ENCODE assay signal across 16 cellular contexts in the genomic region with DNA sequence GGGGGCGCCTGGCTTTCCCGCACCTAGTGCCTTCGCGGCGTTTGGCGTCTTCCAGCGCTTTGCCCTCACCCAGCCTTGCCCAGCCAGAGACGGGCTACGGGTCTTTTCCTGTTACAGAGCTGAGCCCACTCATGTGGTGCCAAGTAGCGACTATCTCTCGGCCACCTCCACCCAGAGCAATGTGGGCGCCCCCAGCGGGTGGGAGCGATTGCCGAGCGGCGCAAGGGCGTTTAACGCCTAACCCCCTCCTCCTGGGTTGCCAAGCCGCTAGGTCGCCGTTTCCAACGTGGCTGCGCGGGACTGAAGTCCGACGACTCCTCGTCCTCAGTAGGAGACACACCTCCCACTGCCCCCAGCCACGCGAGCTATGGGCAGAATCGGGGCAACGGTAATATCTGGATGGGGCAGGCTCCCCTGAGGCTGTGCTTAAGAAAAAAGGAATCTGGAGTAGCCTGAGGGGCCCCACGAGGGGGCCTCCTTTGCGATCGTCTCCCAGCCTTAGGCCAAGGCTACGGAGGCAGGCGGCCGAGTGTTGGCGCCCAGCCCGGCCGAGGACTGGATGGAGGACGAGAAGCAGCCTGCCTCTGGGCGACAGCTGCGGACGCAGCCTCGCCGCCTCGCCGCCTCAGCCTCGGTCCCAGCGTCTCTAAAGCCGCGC. TPM values are rescaled to one million over a fixed set of nuclear protein-coding genes. Genes with fewer than 3 reads are reported as not detected.
DNase-seq lines count a peak whose midpoint lies in the region; ATAC-seq and TF ChIP-seq lines count a peak whose summit lies in the region.
"Had no signal": no experiment of that assay in that cellular context is flagged by ENCODE, and none has a peak within 500 bp of the region (broad histone marks: within the 10 kb centered on the region; RNA-seq: fewer than 3 reads in every experiment).

No MANE protein-coding gene starts in this region.

- H3K27me3 ChIP-seq in adrenal gland (peaks cover 81% of the 10 kb centered on the region), smooth muscle cell (ENCODE audit: low read depth) (peaks cover 100% of the 10 kb centered on the region)

- no peaks in the 10 kb centered on the region for H4K20me1 ChIP-seq in smooth muscle cell (ENCODE audit: low read depth)

- no peaks in the 10 kb centered on the region for H3K36me3 ChIP-seq in adrenal gland (replicated peaks in 1 of 2)
- no peaks in the 10 kb centered on the region for H3K36me3 ChIP-seq in smooth muscle cell (ENCODE audit: low read depth)

- no peak for TF ChIP-seq CTCF in adrenal gland (IDR thresholded peaks at IDR 0.05)
- no peak for TF ChIP-seq CTCF in smooth muscle cell (IDR thresholded peaks at IDR 0.05; ENCODE audit: borderline replicate concordance, insufficient read depth, poor library complexity, severe bottlenecking)

- 4 to 18% (median 6%) methylated on average over 10 to 53 of the region's 53 CpGs for WGBS in adrenal gland, 4 donors
- WGBS in smooth muscle cell (ENCODE audit: low lambda C conversion rate), result 6% methylated on average over 46 of the region's 53 CpGs

- no peak overlapping the region for H3K9ac ChIP-seq in smooth muscle cell (ENCODE audit: low read depth)

- H3F3A ChIP-seq in smooth muscle cell (ENCODE audit: low read depth), result no peaks in the 10 kb centered on the region

- peak overlapping the region; percentile 71 for H3K4me2 ChIP-seq in smooth muscle cell

- ATAC-seq in HG02970 (IDR thresholded peaks at IDR 0.05; ENCODE audit: low FRiP score, unreplicated experiment) (no peak), HG02642 (IDR thresholded peaks at IDR 0.05; ENCODE audit: poor library complexity, unreplicated experiment) (no peak)
- ATAC-seq: stimulated activated memory B cell treated with anti-CD40 and anti-IgM and Interleukin-4, amounts not matched to agents 10 μg/mL and 1 μg/mL and 100 μg/mL, for 72 hours had no signal

- H3K79me2 ChIP-seq in smooth muscle cell (ENCODE audit: low read depth), result no peaks in the 10 kb centered on the region

- H3K4me1 ChIP-seq in adrenal gland (replicated peaks in 1 of 2) (peaks cover 18 to 46% of the 10 kb centered on the region in 2 donors), smooth muscle cell (ENCODE audit: low read depth) (peaks cover 29% of the 10 kb centered on the region)

- intact Hi-C loops in adrenal gland (cut with DNase I), result no loop called here

- H3K27ac ChIP-seq in adrenal gland, result no peak overlapping the region
- no peak overlapping the region for H3K27ac ChIP-seq in smooth muscle cell (ENCODE audit: low read depth)

- H3K4me3 ChIP-seq in adrenal gland (no peak overlapping the region), iPS-18c (ENCODE audit: insufficient read depth, low read depth, low read length) (peak overlapping the region; percentile 15; the same call in 1 of the 2 replicates), smooth muscle cell (peak overlapping the region; percentile 21)

- H2AFZ ChIP-seq in smooth muscle cell (ENCODE audit: low read depth), result no peak overlapping the region

- TF ChIP-seq POLR2A in adrenal gland (IDR thresholded peaks at IDR 0.05), result no peak

- peak; percentile 72 for DNase-seq in ELF-1 (ENCODE audit: low read depth, low spot score)
- DNase-seq in adrenal gland, result peak in 5 of 7 donors; percentile 34 to 48 (median 40)
- DNase-seq in smooth muscle cell (lab: John Stamatoyannopoulos, UW; ENCODE audit: unreplicated experiment), result no peak
- DNase-seq in midbrain (lab: John Stamatoyannopoulos, UW), result no peak
- no peak for DNase-seq in SHP77 (lab: John Stamatoyannopoulos, UW)
- DNase-seq: activated CD8-positive, alpha-beta memory T cell treated with anti-CD3 and anti-CD28 coated beads for 24 hours; effector memory CD4-positive, alpha-beta T cell; NCI-H1417 treated with DMSO at 0.1 percent for 48 hours; NCI-H510A; stimulated activated CD4-positive, alpha-beta T cell treated with anti-CD3 and anti-CD28 coated beads, Interleukin-2, amount 100 ng/mL, for 48 hours had no signal

- no peaks in the 10 kb centered on the region for H3K9me3 ChIP-seq in adrenal gland (replicated peaks in 1 of 3)
- H3K9me3 ChIP-seq in iPS-18c (ENCODE audit: control insufficient read depth, insufficient read depth, low read length), result peaks cover 2% of the 10 kb centered on the region
- no peaks in the 10 kb centered on the region for H3K9me3 ChIP-seq in smooth muscle cell (replicated peaks; ENCODE audit: low read depth)

RNA-seq across cellular contexts. Expression of a gene that starts 5.8 kb away (rescaled TPM):
- total RNA-seq in adrenal gland (not detected), smooth muscle cell (not detected in 2 replicates)
- polyA plus RNA-seq in adrenal gland (not detected), smooth muscle cell (0.10 TPM in 1 of 2 replicates, not detected in the other)
- total RNA-seq: glomerular endothelial cell, progenitor cell of endocrine pancreas had no signal

Comparison
In these comparisons a context has a peak if more than half of its experiments do, and no peak if none do; other contexts are left out.
1. DNase-seq: peak in ELF-1 (single experiment) and adrenal gland (5 of 7); none in smooth muscle cell (single experiment), midbrain (single experiment) and SHP77 (0 of 2).
2. H3K4me3 ChIP-seq: peak in iPS-18c (single experiment) and smooth muscle cell (single experiment); none in adrenal gland (0 of 4).